21 cellular contexts compared by ENCODE assay signal in genomic region chr11:99366476-99366992, GRCh38.
"Had no signal": no experiment of that assay in that cellular context is flagged by ENCODE, and none has a peak within 500 bp of the region (broad histone marks: within the 10 kb centered on the region; RNA-seq: fewer than 3 reads in every experiment).

No MANE protein-coding gene starts in this region.

- H3K36me3 ChIP-seq: prostate gland, right lobe of liver, tibial artery, upper lobe of left lung, uterus had no signal

- ATAC-seq: foreskin keratinocyte; left colon; right lobe of liver; stimulated activated effector memory CD8-positive, alpha-beta T cell treated with anti-CD3 and anti-CD28 coated beads, Interleukin-12 subunit alpha, Interleukin-12 subunit beta, amount 100 ng/mL, for 72 hours; stimulated activated naive CD8-positive, alpha-beta T cell treated with anti-CD3 and anti-CD28 coated beads, Interleukin-15, Interleukin-2, amounts not matched to agents 100 U/mL and 50 U/mL, for 24 hours had no signal

- H3K9me3 Mint-ChIP-seq: endodermal cell, nephron had no signal

- H3K4me3 ChIP-seq: hepatocyte, prostate gland, right lobe of liver, tibial artery, upper lobe of left lung, uterus had no signal

- H3K4me1 Mint-ChIP-seq: naive B cell; stimulated activated effector memory CD8-positive, alpha-beta T cell treated with anti-CD3 and anti-CD28 coated beads, Interleukin-12 subunit alpha, Interleukin-12 subunit beta, amount 100 ng/mL, for 72 hours had no signal

- H3K27me3 Mint-ChIP-seq: naive B cell had no signal

- H3K4me3 Mint-ChIP-seq: endodermal cell; naive B cell; nephron; stimulated activated effector memory CD8-positive, alpha-beta T cell treated with anti-CD3 and anti-CD28 coated beads, Interleukin-12 subunit alpha, Interleukin-12 subunit beta, amount 100 ng/mL, for 72 hours had no signal

- H3K27ac ChIP-seq: foreskin keratinocyte, hepatocyte, parathyroid adenoma, prostate gland, right lobe of liver, tibial artery, upper lobe of left lung, uterus had no signal

- H3K27ac Mint-ChIP-seq: endodermal cell; naive B cell; nephron; stimulated activated effector memory CD8-positive, alpha-beta T cell treated with anti-CD3 and anti-CD28 coated beads, Interleukin-12 subunit alpha, Interleukin-12 subunit beta, amount 100 ng/mL, for 72 hours had no signal

- H3K9ac ChIP-seq: parathyroid adenoma had no signal

- DNase-seq: effector CD4-positive, alpha-beta T cell; endodermal cell; erythroblast; foreskin keratinocyte; kidney; left colon; mesendoderm; naive B cell; retina; right lobe of liver; stimulated activated CD4-positive, alpha-beta T cell treated with anti-CD3 and anti-CD28 coated beads, Interleukin-4, amount 100 ng/mL, for 1 hour; stimulated activated CD8-positive, alpha-beta memory T cell treated with anti-CD3 and anti-CD28 coated beads, Interleukin-4, amount 100 ng/mL, for 48 hours; stimulated activated naive CD8-positive, alpha-beta T cell treated with anti-CD3 and anti-CD28 coated beads, Interleukin-15, Interleukin-2, amounts not matched to agents 100 U/mL and 50 U/mL, for 24 hours; tibial artery; upper lobe of left lung; uterus had no signal

- H3K9me3 ChIP-seq: prostate gland, right lobe of liver, tibial artery, upper lobe of left lung, uterus had no signal
